2 cellular contexts compared by ENCODE assay signal in genomic region chr10:89428873-89429272, GRCh38.
TF ChIP-seq lines count a peak whose summit lies in the region.

No MANE protein-coding gene starts in this region.

TF ChIP-seq in IMR-90, 13 proteins besides CTCF, POLR2A, EP300 and RAD21:
- TF ChIP-seq BHLHE40 (IDR thresholded peaks at IDR 0.05; ENCODE audit: low read depth, low read length) (no peak), RFX5 (IDR thresholded peaks at IDR 0.05; ENCODE audit: low read depth, low read length) (no peak), NFE2L2 (IDR thresholded peaks at IDR 0.05; ENCODE audit: low read depth, low read length) (no peak), FOS (IDR thresholded peaks at IDR 0.05; ENCODE audit: low read depth, low read length) (no peak), RCOR1 (IDR thresholded peaks at IDR 0.05; ENCODE audit: insufficient replicate concordance, low read length) (no peak), MAZ (IDR thresholded peaks at IDR 0.05; ENCODE audit: borderline replicate concordance, low read depth, low read length) (no peak), CEBPB (IDR thresholded peaks at IDR 0.05; ENCODE audit: low read depth, low read length) (no peak), USF2 (IDR thresholded peaks at IDR 0.05; ENCODE audit: low read depth, low read length) (no peak), SMC3 (IDR thresholded peaks at IDR 0.05; ENCODE audit: low read depth, low read length) (no peak), CHD1 (IDR thresholded peaks at IDR 0.05; ENCODE audit: low read depth, low read length) (no peak), MAFK (IDR thresholded peaks at IDR 0.05; ENCODE audit: low read depth, low read length) (no peak), ELK1 (IDR thresholded peaks at IDR 0.05; ENCODE audit: borderline replicate concordance, low read depth, low read length) (no peak), MXI1 (IDR thresholded peaks at IDR 0.05; ENCODE audit: borderline replicate concordance, low read depth, low read length) (no peak)
TF ChIP-seq in IMR-90: peak in this region for 0.

TF ChIP-seq in HepG2, 621 proteins besides CTCF, POLR2A, EP300 and RAD21:
- no peak for TF ChIP-seq HCFC1 (IDR thresholded peaks at IDR 0.05; ENCODE audit: low read depth, low read length)
- TF ChIP-seq TSC22D2 (CRISPR knock-in tag; IDR thresholded peaks at IDR 0.05; ENCODE audit: borderline replicate concordance): no peak
- TF ChIP-seq ZNF557 (CRISPR knock-in tag; IDR thresholded peaks at IDR 0.05): no peak
- TF ChIP-seq CEBPG (CRISPR knock-in tag; IDR thresholded peaks at IDR 0.05): no peak
- TF ChIP-seq SOX6 (IDR thresholded peaks at IDR 0.05): no peak
- TF ChIP-seq SOX6 (CRISPR knock-in tag; IDR thresholded peaks at IDR 0.05): no peak
- TF ChIP-seq ZSCAN31 (CRISPR knock-in tag; IDR thresholded peaks at IDR 0.05; ENCODE audit: low read depth): no peak
- TF ChIP-seq HNF1A (IDR thresholded peaks at IDR 0.05; ENCODE audit: low read depth): no peak
- no peak for TF ChIP-seq HNF1A (CRISPR knock-in tag; IDR thresholded peaks at IDR 0.05; ENCODE audit: borderline replicate concordance)
- no peak for TF ChIP-seq ZNF484 (CRISPR knock-in tag; IDR thresholded peaks at IDR 0.05; ENCODE audit: borderline replicate concordance, low read depth)
